In the genomic region with DNA sequence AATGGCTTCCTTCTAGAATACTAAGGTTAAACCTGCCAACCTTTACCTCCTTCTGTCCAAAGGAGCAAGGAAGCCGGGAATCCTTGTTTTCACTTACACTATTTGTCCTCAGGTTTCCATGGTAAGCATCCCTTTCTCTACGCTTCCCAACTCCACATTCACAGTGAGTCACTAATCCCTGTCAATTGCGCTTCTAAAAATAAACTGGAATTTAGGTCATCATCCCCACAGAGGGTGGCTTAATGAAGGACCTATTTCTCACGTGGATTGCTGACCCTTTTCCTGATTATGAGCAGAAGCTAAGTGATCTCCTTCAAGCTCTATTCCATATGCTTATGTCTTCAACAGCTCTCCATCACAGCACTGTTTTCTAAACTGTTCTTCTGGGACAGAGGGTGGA, we compare ENCODE assay signal across 12 cellular contexts. TPM values are rescaled to one million over a fixed set of nuclear protein-coding genes. Genes with fewer than 3 reads are reported as not detected.
DNase-seq lines count a peak whose midpoint lies in the region; ATAC-seq and TF ChIP-seq lines count a peak whose summit lies in the region.
"Had no signal": no experiment of that assay in that cellular context is flagged by ENCODE, and none has a peak within 500 bp of the region (broad histone marks: within the 10 kb centered on the region; RNA-seq: fewer than 3 reads in every experiment).

No MANE protein-coding gene starts in this region.

- no peak for ATAC-seq in HG02973 (IDR thresholded peaks at IDR 0.05; ENCODE audit: unreplicated experiment)
- no peak for ATAC-seq in HG03432 (IDR thresholded peaks at IDR 0.05; ENCODE audit: unreplicated experiment)

- 43 to 52% methylated on average over 2 to 3 of the region's 4 CpGs for WGBS in mesodermal cell (ENCODE audit: insufficient coverage in 2 of 2), 2 experiments
- 53 to 59% methylated on average over 4 of the region's 4 CpGs for WGBS in tibial nerve, 2 donors

- H3K4me3 ChIP-seq in BJ (ENCODE audit: low read depth, low read length) (no peak overlapping the region), mesodermal cell (ENCODE audit: extremely low read depth, insufficient read depth, low read length, poor library complexity, severe bottlenecking) (no peak overlapping the region), tibial nerve (no peak overlapping the region)
- H3K4me3 ChIP-seq: thoracic aorta had no signal

- CTCF ChIA-PET in BJ (lab: Yijun Ruan, JAX), result no interaction called here

- no peak for TF ChIP-seq POLR2A in tibial nerve (IDR thresholded peaks at IDR 0.05)

- H3K36me3 ChIP-seq in BJ (ENCODE audit: control insufficient read depth, insufficient read depth, low read length) (no peaks in the 10 kb centered on the region), mesodermal cell (ENCODE audit: control insufficient read depth, insufficient read depth, low read length) (no peaks in the 10 kb centered on the region), tibial nerve (no peaks in the 10 kb centered on the region)
- H3K36me3 ChIP-seq: thoracic aorta had no signal

- POLR2A ChIA-PET in BJ (lab: Charles Lee), result no interaction called here

- DNase-seq in BJ (ENCODE audit: low read depth) (peak; percentile 68), NCI-H460 (ENCODE audit: extremely low read depth, low read depth) (peak; percentile 9), dermis blood vessel endothelial cell (peak; percentile 94), tibial nerve (ENCODE audit: low spot score in 2 of 2) (no peak), NCI-H226 (no peak)
- DNase-seq: cortex of kidney; DMS 273 treated with DMSO at 0.1 percent for 48 hours; stimulated activated CD4-positive, alpha-beta T cell treated with anti-CD3 and anti-CD28 coated beads, Interleukin-15, amount 100 ng/mL, for 24 hours had no signal

- peak overlapping the region; percentile 84 for H3K27ac ChIP-seq in mesodermal cell (ENCODE audit: low read depth, low read length, severe bottlenecking)
- no peak overlapping the region for H3K27ac ChIP-seq in tibial nerve
- H3K27ac ChIP-seq: thoracic aorta had no signal

- TF ChIP-seq EP300 in tibial nerve (IDR thresholded peaks at IDR 0.05), result no peak

- H3K27me3 ChIP-seq in BJ (ENCODE audit: control insufficient read depth, insufficient read depth, low read length) (no peaks in the 10 kb centered on the region), tibial nerve (no peaks in the 10 kb centered on the region)

- no peak for TF ChIP-seq CTCF in BJ (IDR thresholded peaks at IDR 0.05; ENCODE audit: insufficient read depth, low read depth, low read length)
- TF ChIP-seq CTCF in tibial nerve (IDR thresholded peaks at IDR 0.05), result no peak

- H3K9me3 ChIP-seq in mesodermal cell (ENCODE audit: control insufficient read depth, low read length) (peaks cover 1% of the 10 kb centered on the region), tibial nerve (peaks cover 0 to 4% (median 0%) of the 10 kb centered on the region in 4 donors)
- H3K9me3 ChIP-seq: thoracic aorta had no signal

- peaks cover 17% of the 10 kb centered on the region for H3K4me1 ChIP-seq in mesodermal cell (ENCODE audit: control insufficient read depth, insufficient read depth, low read length, poor library complexity, severe bottlenecking)
- H3K4me1 ChIP-seq in tibial nerve, result no peaks in the 10 kb centered on the region

RNA-seq across cellular contexts. Expression of a gene that starts 39.9 kb away (rescaled TPM):
- 0.22 and 0.25 TPM in 2 replicates for polyA plus RNA-seq in BJ (2011; rRNA removed)
- polyA minus RNA-seq in BJ (2011; rRNA and poly(A)+ RNA removed), result 0.28 and 0.82 TPM in 2 replicates
- total RNA-seq in NCI-H460 (2014; rRNA removed; shearing (Covaris generic)), result 0.09 TPM in 1 of 2 replicates, not detected in the other
- 0.44 and 0.75 TPM in 2 replicates for polyA plus RNA-seq in NCI-H460 (2014; cell fraction: nucleus; rRNA removed)
- total RNA-seq in dermis blood vessel endothelial cell, result 113 and 177 TPM in 2 replicates
- 9.5 TPM for polyA plus RNA-seq in mesodermal cell (2013, experiment 1 of 2)
- 8.2 TPM for polyA plus RNA-seq in mesodermal cell (2013, experiment 2 of 2)
- under 1 TPM in 2 of 4 donors, not detected in 2; 0.20 to 0.21 TPM for total RNA-seq in tibial nerve

Comparison
In these comparisons a context has a peak if more than half of its experiments do, and no peak if none do; other contexts are left out.
1. DNase-seq: peak in BJ (single experiment), NCI-H460 (single experiment) and dermis blood vessel endothelial cell (single experiment); none in tibial nerve (0 of 2) and NCI-H226 (single experiment).
2. RNA of a gene that starts 39.9 kb away (total RNA-seq): 113 to 177 TPM in dermis blood vessel endothelial cell; 0.20 to 0.21 TPM in tibial nerve and 0.09 TPM in NCI-H460; every median in the first group is over 10 times any median in the second.